ENCODE assay signal across 9 cellular contexts in the genomic region with DNA sequence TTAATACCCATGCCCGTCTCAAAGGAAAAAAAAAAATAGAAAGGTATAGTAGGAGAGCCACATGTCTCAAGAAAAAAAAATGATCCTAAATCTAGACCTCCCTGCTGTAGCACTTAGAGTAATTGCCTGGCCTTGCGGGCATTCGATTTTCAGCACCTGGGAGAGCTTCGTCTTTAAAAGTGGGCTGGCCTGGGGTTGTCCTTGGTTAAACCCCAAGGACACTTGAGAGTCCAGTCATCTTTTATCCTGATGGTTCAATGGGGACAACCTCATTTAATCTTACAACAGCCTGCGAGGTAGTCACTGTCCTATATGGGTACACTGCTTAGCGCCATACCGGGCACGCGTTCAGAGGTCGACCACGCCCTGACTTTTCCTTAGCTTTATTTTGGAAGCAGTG.
DNase-seq lines count a peak whose midpoint lies in the region; ATAC-seq and TF ChIP-seq lines count a peak whose summit lies in the region.
"Had no signal": no experiment of that assay in that cellular context is flagged by ENCODE, and none has a peak within 500 bp of the region (broad histone marks: within the 10 kb centered on the region; RNA-seq: fewer than 3 reads in every experiment).

No MANE protein-coding gene starts in this region.

- H3K4me3 ChIP-seq in A673 (ENCODE audit: low read depth, low read length, poor library complexity, severe bottlenecking) (peak overlapping the region; percentile 11), tibial artery (peak overlapping the region; percentile 21 to 46)

- intact Hi-C loops in A673 (cut with micrococcal nuclease; ENCODE audit: unreplicated experiment): loop anchor here (5.0 to 10.0 kb wide), 6 partner anchors 127 to 1932 kb away; no protein-coding TSS in a partner anchor
- intact Hi-C loops in tibial artery (cut with DNase I; ENCODE audit: low total_unique reads): loop anchor here (10.0 kb wide), 1 partner anchor 939 kb away; no protein-coding TSS in a partner anchor

- no TSS peak for BruUV-seq in A673 (replicated peaks; lab: Mats Ljungman, UMichigan)

- DNase-seq in A673 (ENCODE audit: low spot score) (no peak), immature natural killer cell (no peak), tibial artery (no peak), H4 (ENCODE audit: low spot score) (no peak)
- DNase-seq in activated naive CD8-positive, alpha-beta T cell treated with anti-CD3 and anti-CD28 coated beads, Interleukin-2, amount 10 ng/mL, durations not matched to agents 7 days and 5 days: no peak
- DNase-seq in stimulated activated CD4-positive, alpha-beta T cell treated with anti-CD3 and anti-CD28 coated beads, Interleukin-4, amount 100 ng/mL, for 24 hours: no peak

- H3K4me3 Mint-ChIP-seq in activated naive CD8-positive, alpha-beta T cell treated with anti-CD3 and anti-CD28 coated beads, Interleukin-2, amount 10 ng/mL, durations not matched to agents 7 days and 5 days: peak overlapping the region; percentile 71
- peak overlapping the region; percentile 46 to 73 (median 61) for H3K4me3 Mint-ChIP-seq in immature natural killer cell

- H3K36me3 Mint-ChIP-seq in activated naive CD8-positive, alpha-beta T cell treated with anti-CD3 and anti-CD28 coated beads, Interleukin-2, amount 10 ng/mL, durations not matched to agents 7 days and 5 days: no peaks in the 10 kb centered on the region
- H3K36me3 Mint-ChIP-seq in immature natural killer cell: no peaks in the 10 kb centered on the region

- no peaks in the 10 kb centered on the region for H3K9me3 ChIP-seq in A673 (ENCODE audit: low read depth, low read length, poor library complexity, severe bottlenecking)
- no peaks in the 10 kb centered on the region for H3K9me3 ChIP-seq in tibial artery

- H3K27ac Mint-ChIP-seq in activated naive CD8-positive, alpha-beta T cell treated with anti-CD3 and anti-CD28 coated beads, Interleukin-2, amount 10 ng/mL, durations not matched to agents 7 days and 5 days: no peak overlapping the region
- no peak overlapping the region for H3K27ac Mint-ChIP-seq in immature natural killer cell

- CTCF ChIA-PET in A673 (lab: Charles Lee): no interaction called here

- no peaks in the 10 kb centered on the region for H3K9me3 Mint-ChIP-seq in activated naive CD8-positive, alpha-beta T cell treated with anti-CD3 and anti-CD28 coated beads, Interleukin-2, amount 10 ng/mL, durations not matched to agents 7 days and 5 days
- H3K9me3 Mint-ChIP-seq in immature natural killer cell: peaks cover 0 to 2% (median 0%) of the 10 kb centered on the region in 6 donors

- no peaks in the 10 kb centered on the region for H3K36me3 ChIP-seq in A673 (ENCODE audit: insufficient read depth, low read length, poor library complexity, severe bottlenecking)
- H3K36me3 ChIP-seq in tibial artery: no peaks in the 10 kb centered on the region

- H3K4me1 Mint-ChIP-seq in activated naive CD8-positive, alpha-beta T cell treated with anti-CD3 and anti-CD28 coated beads, Interleukin-2, amount 10 ng/mL, durations not matched to agents 7 days and 5 days: peaks cover 4% of the 10 kb centered on the region
- peaks cover 15 to 31% of the 10 kb centered on the region in 2 donors for H3K4me1 Mint-ChIP-seq in immature natural killer cell

- TF ChIP-seq CTCF in A673 (conservative IDR thresholded peaks at IDR 0.05; ENCODE audit: low read depth, low read length) (no peak), tibial artery (IDR thresholded peaks at IDR 0.05) (no peak)

- H3K27ac ChIP-seq in A673 (ENCODE audit: low read depth, low read length, poor library complexity, severe bottlenecking) (no peak overlapping the region), tibial artery (no peak overlapping the region)
- H3K27ac ChIP-seq: epithelial cell of prostate had no signal

- H3K27me3 ChIP-seq in A673 (replicated peaks; ENCODE audit: insufficient read depth, low read depth, low read length, poor library complexity) (peaks cover 39% of the 10 kb centered on the region), tibial artery (peaks cover 0 to 30% of the 10 kb centered on the region in 2 donors)

- POLR2A ChIA-PET in A673 (lab: Charles Lee; ENCODE audit: low non-redundant PET): no interaction called here
- POLR2A ChIA-PET in activated naive CD8-positive, alpha-beta T cell treated with anti-CD3 and anti-CD28 coated beads, Interleukin-2, amount 10 ng/mL, durations not matched to agents 7 days and 5 days (lab: Charles Lee): no interaction called here

- H3K4me1 ChIP-seq in A673 (ENCODE audit: insufficient read depth, low read length, poor library complexity, severe bottlenecking): peaks cover 27% of the 10 kb centered on the region
- H3K4me1 ChIP-seq in tibial artery: peaks cover 0 to 16% (median 9%) of the 10 kb centered on the region in 4 donors

- peaks cover 50% of the 10 kb centered on the region for H3K27me3 Mint-ChIP-seq in activated naive CD8-positive, alpha-beta T cell treated with anti-CD3 and anti-CD28 coated beads, Interleukin-2, amount 10 ng/mL, durations not matched to agents 7 days and 5 days
- peaks cover 12 to 17% (median 14%) of the 10 kb centered on the region in 3 donors for H3K27me3 Mint-ChIP-seq in immature natural killer cell (ENCODE audit: low read depth in 3 of 3)

- peak; percentile 7 for ATAC-seq in GM21515 (IDR thresholded peaks at IDR 0.05; ENCODE audit: unreplicated experiment)
- ATAC-seq in activated naive CD8-positive, alpha-beta T cell treated with anti-CD3 and anti-CD28 coated beads, Interleukin-2, amount 10 ng/mL, durations not matched to agents 7 days and 5 days (ENCODE audit: low read depth): no peak
- ATAC-seq in GM18861 (IDR thresholded peaks at IDR 0.05; ENCODE audit: unreplicated experiment): no peak
